In genomic region chr9:27247756-27248155, GRCh38 we compare ENCODE assay signal across 8 cellular contexts. TPM values are rescaled to one million over a fixed set of nuclear protein-coding genes. Genes with fewer than 3 reads are reported as not detected.
A peak's percentile ranks its signal among the peaks of the same experiment; 100 is the strongest.
DNase-seq lines count a peak whose midpoint lies in the region; ATAC-seq, FAIRE-seq and TF ChIP-seq lines count a peak whose summit lies in the region.

No MANE protein-coding gene starts in this region.

- H3K27me3 Mint-ChIP-seq in activated T-helper 1 cell treated with anti-CD3 and anti-CD28 coated beads, Interleukin-12 subunit alpha, Interleukin-12 subunit beta, Interleukin-2, Interleukin-4 antibody, amounts not matched to agents 30 ng/mL and 10 ng/mL and 1 ng/mL, durations not matched to agents 14 hours and 24 hours and 36 hours (ENCODE audit: insufficient read depth) = peaks cover 2% of the 10 kb centered on the region

- no peak for TF ChIP-seq POLR2A in H1 (IDR thresholded peaks at IDR 0.05; ENCODE audit: control extremely low read depth in 1 of 2, low read depth in 2 of 2, low read length in 2 of 2)

- peak overlapping the region; percentile 28; the same call in 1 of the 2 replicates for H3K18ac ChIP-seq in H1 (ENCODE audit: extremely low read depth, low read length)

- no peak overlapping the region for H2BK20ac ChIP-seq in H1 (ENCODE audit: low read length)

- no peaks in the 10 kb centered on the region for H3K23me2 ChIP-seq in H1 (ENCODE audit: low read depth, low read length)

- H3K56ac ChIP-seq in H1 (replicated peaks; ENCODE audit: insufficient read length, low read depth, low read length) = no peak overlapping the region

- H4K5ac ChIP-seq in H1 (ENCODE audit: insufficient read length, low read depth, low read length) = no peak overlapping the region

- no peak overlapping the region for H2BK15ac ChIP-seq in H1 (ENCODE audit: low read length)

- H3K36me3 Mint-ChIP-seq in activated T-helper 1 cell treated with anti-CD3 and anti-CD28 coated beads, Interleukin-12 subunit alpha, Interleukin-12 subunit beta, Interleukin-2, Interleukin-4 antibody, amounts not matched to agents 30 ng/mL and 10 ng/mL and 1 ng/mL, durations not matched to agents 14 hours and 24 hours and 36 hours (ENCODE audit: low read depth) = no peaks in the 10 kb centered on the region

- H3K27ac Mint-ChIP-seq in activated T-helper 1 cell treated with anti-CD3 and anti-CD28 coated beads, Interleukin-12 subunit alpha, Interleukin-12 subunit beta, Interleukin-2, Interleukin-4 antibody, amounts not matched to agents 30 ng/mL and 10 ng/mL and 1 ng/mL, durations not matched to agents 14 hours and 24 hours and 36 hours = no peak overlapping the region

- H4K20me1 ChIP-seq in OCI-LY7 (ENCODE audit: insufficient read depth, low read length) = no peaks in the 10 kb centered on the region
- no peaks in the 10 kb centered on the region for H4K20me1 ChIP-seq in H1 (replicated peaks in 1 of 2; ENCODE audit: control insufficient read depth in 1 of 2, insufficient read depth in 2 of 2, low read length in 2 of 2)

- WGBS in H1 (ENCODE audit: extremely low coverage in 1 of 2, insufficient coverage in 1 of 2, insufficient read length in 1 of 2, insufficient replicate concordance in 2 of 2, low coverage in 1 of 2, low lambda C conversion rate in 2 of 2, missing lambda C conversion rate in 1 of 2), 2 experiments = 38% methylated on average over 2 of the region's 2 CpGs; no CpG with 5 or more reads in 1 of the 2 experiments

- H3K9me3 ChIP-seq in OCI-LY7 (ENCODE audit: low read length) = no peaks in the 10 kb centered on the region
- H3K9me3 ChIP-seq in H1 (ENCODE audit: insufficient read depth in 2 of 2, low read depth in 1 of 2, low read length in 1 of 2) = no peaks in the 10 kb centered on the region

- H4K8ac ChIP-seq in H1 (ENCODE audit: extremely low read depth, insufficient read depth, low read length) = no peak overlapping the region

- H3K23ac ChIP-seq in H1 (ENCODE audit: insufficient read length) = no peak overlapping the region

- no peaks in the 10 kb centered on the region for H3K79me1 ChIP-seq in H1 (ENCODE audit: low read depth, low read length)

- H3K4ac ChIP-seq in H1 (replicated peaks; ENCODE audit: insufficient read length, low read depth, low read length) = no peak overlapping the region

- ATAC-seq in GM19025 (IDR thresholded peaks at IDR 0.05; ENCODE audit: low read depth, unreplicated experiment) (peak; percentile 70), HG03342 (IDR thresholded peaks at IDR 0.05; ENCODE audit: unreplicated experiment) (peak; percentile 90), GM18520 (IDR thresholded peaks at IDR 0.05; ENCODE audit: unreplicated experiment) (no peak)

- H3K27ac ChIP-seq in OCI-LY7 (ENCODE audit: low read depth, low read length, poor library complexity, severe bottlenecking) (no peak overlapping the region), H1 (ENCODE audit: low read depth, low read length) (no peak overlapping the region)

- H3K4me2 ChIP-seq in OCI-LY7 (ENCODE audit: low read length) (no peak overlapping the region), H1 (ENCODE audit: insufficient read depth in 1 of 2, low read depth in 2 of 2, low read length in 2 of 2) (no peak overlapping the region)

- POLR2A ChIA-PET in OCI-LY7 (lab: Charles Lee) = no interaction called here
- POLR2A ChIA-PET in H1 (lab: Charles Lee; ENCODE audit: partially characterized antibody) = no interaction called here

- no peak overlapping the region for H3K14ac ChIP-seq in H1 (ENCODE audit: insufficient read length)

- CTCF ChIA-PET in OCI-LY7 (lab: Charles Lee; ENCODE audit: unreplicated experiment) (no interaction called here), H1 (lab: Charles Lee; ENCODE audit: partially characterized antibody) (interaction anchor here (0.6 to 3.9 kb wide), 25 partner anchors 9 to 301 kb away, joined by 3 to 39 read pairs (median 4); no protein-coding TSS in a partner anchor)

- no peaks in the 10 kb centered on the region for H3K36me3 ChIP-seq in OCI-LY7 (ENCODE audit: insufficient read depth, low read length)
- no peaks in the 10 kb centered on the region for H3K36me3 ChIP-seq in H1 (ENCODE audit: control insufficient read depth in 2 of 4, insufficient read depth in 4 of 4, low read length in 3 of 4)

- no peaks in the 10 kb centered on the region for H3K9me3 Mint-ChIP-seq in activated T-helper 1 cell treated with anti-CD3 and anti-CD28 coated beads, Interleukin-12 subunit alpha, Interleukin-12 subunit beta, Interleukin-2, Interleukin-4 antibody, amounts not matched to agents 30 ng/mL and 10 ng/mL and 1 ng/mL, durations not matched to agents 14 hours and 24 hours and 36 hours

- BruUV-seq in OCI-LY7 (replicated peaks; lab: Mats Ljungman, UMichigan) = no TSS peak

- H4K91ac ChIP-seq in H1 (replicated peaks; ENCODE audit: insufficient read length, low read length) = no peak overlapping the region

- in situ Hi-C loops in Caki2 (cut with HindIII; ENCODE audit: low pct_unique_long_range_greater_than_20kb, low sequenced_read_pairs) = no loop called here

- no peak overlapping the region for H2BK120ac ChIP-seq in H1 (replicated peaks; ENCODE audit: low read depth, low read length)

- no peaks in the 10 kb centered on the region for H3K27me3 ChIP-seq in H1 (replicated peaks in 1 of 4; ENCODE audit: control insufficient read depth in 3 of 4, extremely low read depth in 1 of 4, insufficient read depth in 3 of 4, low read length in 3 of 4)

- H3K79me2 ChIP-seq in OCI-LY7 (ENCODE audit: insufficient read depth, low read depth, low read length) (no peaks in the 10 kb centered on the region), H1 (ENCODE audit: control insufficient read depth in 1 of 2, insufficient read depth in 2 of 2, low read length in 2 of 2) (no peaks in the 10 kb centered on the region)

- no peaks in the 10 kb centered on the region for H3K4me1 Mint-ChIP-seq in activated T-helper 1 cell treated with anti-CD3 and anti-CD28 coated beads, Interleukin-12 subunit alpha, Interleukin-12 subunit beta, Interleukin-2, Interleukin-4 antibody, amounts not matched to agents 30 ng/mL and 10 ng/mL and 1 ng/mL, durations not matched to agents 14 hours and 24 hours and 36 hours (ENCODE audit: low read depth)

- TF ChIP-seq RAD21 in H1 (IDR thresholded peaks at IDR 0.05 in 1 of 2, conservative IDR thresholded peaks at IDR 0.05 in 1 of 2; ENCODE audit: low read depth in 2 of 2, low read length in 2 of 2) = peak; percentile 73 to 81

- H3K4me3 ChIP-seq in OCI-LY7 (ENCODE audit: low read depth, low read length, poor library complexity, severe bottlenecking) (no peak overlapping the region), H1 (ENCODE audit: extremely low read depth in 1 of 4, insufficient read depth in 2 of 4, low read depth in 3 of 4, low read length in 4 of 4) (no peak overlapping the region)

- DNase-seq in Caki2 (ENCODE audit: low read depth) (peak; percentile 23), OCI-LY7 (ENCODE audit: low spot score) (peak; percentile 23), H1 (ENCODE audit: low read depth in 1 of 2, low spot score in 2 of 2) (peak; percentile 25 to 56), midbrain (lab: John Stamatoyannopoulos, UW) (peak; percentile 0)
- DNase-seq in activated T-helper 1 cell treated with anti-CD3 and anti-CD28 coated beads, Interleukin-12 subunit alpha, Interleukin-12 subunit beta, Interleukin-2, Interleukin-4 antibody, amounts not matched to agents 30 ng/mL and 10 ng/mL and 1 ng/mL, durations not matched to agents 14 hours and 24 hours and 36 hours (ENCODE audit: low spot score) = no peak

- H3K4me1 ChIP-seq in OCI-LY7 (ENCODE audit: insufficient read depth, low read length, poor library complexity, severe bottlenecking) (no peaks in the 10 kb centered on the region), H1 (replicated peaks in 1 of 4; ENCODE audit: control insufficient read depth in 3 of 4, insufficient read depth in 4 of 4, low read length in 3 of 4) (no peaks in the 10 kb centered on the region; a peak in 1 of 7 replicates)

- no peak overlapping the region for H2BK5ac ChIP-seq in H1 (ENCODE audit: low read depth, low read length)

- H3K9ac ChIP-seq in H1 (replicated peaks in 1 of 4; ENCODE audit: extremely low read depth in 1 of 4, low read depth in 3 of 4, low read length in 3 of 4) = no peak overlapping the region

- H3K9me2 ChIP-seq in OCI-LY7 (ENCODE audit: insufficient read depth, low read length) = no peaks in the 10 kb centered on the region

- no peak for TF ChIP-seq EP300 in H1 (IDR thresholded peaks at IDR 0.05; ENCODE audit: borderline replicate concordance in 1 of 2, low read depth in 2 of 2, low read length in 2 of 2)

- no peak overlapping the region for H3K4me3 Mint-ChIP-seq in activated T-helper 1 cell treated with anti-CD3 and anti-CD28 coated beads, Interleukin-12 subunit alpha, Interleukin-12 subunit beta, Interleukin-2, Interleukin-4 antibody, amounts not matched to agents 30 ng/mL and 10 ng/mL and 1 ng/mL, durations not matched to agents 14 hours and 24 hours and 36 hours

- no peak overlapping the region for H2BK12ac ChIP-seq in H1 (ENCODE audit: low read depth, low read length)

- intact Hi-C loops in OCI-LY7 (cut with micrococcal nuclease; ENCODE audit: unreplicated experiment) = no loop called here
- intact Hi-C loops in activated T-helper 1 cell treated with anti-CD3 and anti-CD28 coated beads, Interleukin-12 subunit alpha, Interleukin-12 subunit beta, Interleukin-2, Interleukin-4 antibody, amounts not matched to agents 30 ng/mL and 10 ng/mL and 1 ng/mL, durations not matched to agents 14 hours and 24 hours and 36 hours (cut with micrococcal nuclease) = no loop called here

- H2AK5ac ChIP-seq in H1 (ENCODE audit: low read depth, low read length) = no peak overlapping the region

- no peak for FAIRE-seq in H1 (lab: Jason Lieb, UNC)

- peak; percentile 78 for TF ChIP-seq CTCF in OCI-LY7 (conservative IDR thresholded peaks at IDR 0.05; ENCODE audit: low read length)
- peak; percentile 54 to 88 (median 76) for TF ChIP-seq CTCF in H1 (IDR thresholded peaks at IDR 0.05; ENCODE audit: control extremely low read depth in 1 of 3, insufficient read depth in 1 of 3, low read depth in 1 of 3, low read length in 3 of 3)

- H2AFZ ChIP-seq in OCI-LY7 (ENCODE audit: low read length) = no peak overlapping the region
- H2AFZ ChIP-seq in H1 (ENCODE audit: low read length) = no peak overlapping the region

RNA-seq across cellular contexts. Expression of gene EQTN, which starts 49.2 kb away (rescaled TPM):
- not detected in 2 replicates for total RNA-seq in Caki2 (2014; rRNA removed; shearing (Covaris generic); ENCODE audit: low replicate concordance)
- total RNA-seq in OCI-LY7 (2014; rRNA removed; shearing (Covaris generic)) = not detected in 2 replicates
- total RNA-seq in OCI-LY7 (2022) = not detected in 2 replicates
- total RNA-seq in H1 (2021; fragmentation: NEBNext Ultra II Directional; extraction: Animal tissue kit (Norgen Biotek cat#: 25700)) = 0.52 TPM in 1 of 2 replicates, not detected in the other
- 0.23 TPM in 1 of 2 replicates, not detected in the other for polyA plus RNA-seq in H1 (2011; rRNA removed)
- 0.09 TPM for polyA plus RNA-seq in H1 (2011; cell fraction: cytosol; rRNA removed)
- 0.14 TPM for polyA plus RNA-seq in H1 (2011; cell fraction: nucleus; rRNA removed)
- polyA plus RNA-seq in H1 (2012, experiment 1 of 2) = 0.20 to 0.24 TPM in 2 of 4 replicates, not detected in the others
- polyA plus RNA-seq in H1 (2012, experiment 2 of 2) = not detected
- polyA plus RNA-seq in H1 (2013, experiment 1 of 2) = 0.24 TPM
- 0.17 TPM for polyA plus RNA-seq in H1 (2013, experiment 2 of 2)
- polyA minus RNA-seq in H1 (2011; rRNA and poly(A)+ RNA removed) = 1.9 and 2.0 TPM in 2 replicates
- polyA minus RNA-seq in H1 (2011; cell fraction: cytosol; rRNA and poly(A)+ RNA removed) = not detected
- 4.6 TPM for polyA minus RNA-seq in H1 (2011; cell fraction: nucleus; rRNA and poly(A)+ RNA removed)
- total RNA-seq in activated T-helper 1 cell treated with anti-CD3 and anti-CD28 coated beads, Interleukin-12 subunit alpha, Interleukin-12 subunit beta, Interleukin-2, Interleukin-4 antibody, amounts not matched to agents 30 ng/mL and 10 ng/mL and 1 ng/mL, durations not matched to agents 14 hours and 24 hours and 36 hours = not detected in 2 replicates
